ENCODE assay signal across 9 cellular contexts in genomic region chrX:118459494-118459893, GRCh38. TPM values are rescaled to one million over a fixed set of nuclear protein-coding genes. Genes with fewer than 3 reads are reported as not detected.
DNase-seq lines count a peak whose midpoint lies in the region; ATAC-seq, FAIRE-seq and TF ChIP-seq lines count a peak whose summit lies in the region.
"Had no signal": no experiment of that assay in that cellular context is flagged by ENCODE, and none has a peak within 500 bp of the region (broad histone marks: within the 10 kb centered on the region; RNA-seq: fewer than 3 reads in every experiment).

No MANE protein-coding gene starts in this region.

- H3K4me1 ChIP-seq in pancreas, result no peaks in the 10 kb centered on the region

- H3K9me3 Mint-ChIP-seq in CD4-positive, alpha-beta T cell, result no peaks in the 10 kb centered on the region
- H3K9me3 Mint-ChIP-seq: T-helper 1 cell treated with Interleukin-12 subunit alpha and Interleukin-12 subunit beta and Interleukin-4 antibody, amounts not matched to agents 30 μg/mL and 1 μg/mL, for 36 hours had no signal

- no peak overlapping the region for H3K4me3 ChIP-seq in pancreas

- POLR2A ChIA-PET in CD4-positive, alpha-beta T cell (lab: Charles Lee), result interaction anchor here (0.7 to 1.5 kb wide), 4 partner anchors 36 to 80 kb away, joined by 3 to 6 read pairs (median 4); partner anchors contain the start of gene DOCK11

- DNase-seq in CD4-positive, alpha-beta T cell, result peak in 4 of 10 experiments; percentile 0 to 8 (median 5)
- DNase-seq in epidermal melanocyte (ENCODE audit: insufficient read length, low spot score) (peak; percentile 17), pancreas (no peak)

- no peaks in the 10 kb centered on the region for H3K27me3 Mint-ChIP-seq in CD4-positive, alpha-beta T cell

- H3K4me1 Mint-ChIP-seq in CD4-positive, alpha-beta T cell (ENCODE audit: low read depth), result peaks cover 6% of the 10 kb centered on the region

- 0 to 14% methylated on average over 4 of the region's 4 CpGs for WGBS in pancreas, 2 donors

- intact Hi-C loops in CD4-positive, alpha-beta T cell (cut with DNase I, micrococcal nuclease), result loop anchor here (1.0 to 5.0 kb wide), 4 partner anchors 77 to 608 kb away; no protein-coding TSS in a partner anchor
- intact Hi-C loops in pancreas (cut with DNase I), result no loop called here

- H3K9me3 ChIP-seq in CD4-positive, alpha-beta T cell (ENCODE audit: control insufficient read depth, low read length), result no peaks in the 10 kb centered on the region
- no peaks in the 10 kb centered on the region for H3K9me3 ChIP-seq in pancreas

- no peak for FAIRE-seq in pancreas (lab: Jason Lieb, UNC)

- H3K36me3 ChIP-seq in pancreas, result no peaks in the 10 kb centered on the region

- peak; percentile 67 for ATAC-seq in CD4-positive, alpha-beta T cell (ENCODE audit: poor library complexity)
- ATAC-seq in GM18498 (IDR thresholded peaks at IDR 0.05; ENCODE audit: unreplicated experiment) (peak; percentile 51), SK-N-SH treated with all-trans-retinoic acid at 6 μM for 48 hours (peak; percentile 88), pancreas (peak in 3 of 4 donors; percentile 49 to 72 (median 55)), GM19467 (IDR thresholded peaks at IDR 0.05; ENCODE audit: unreplicated experiment) (no peak), HG03280 (IDR thresholded peaks at IDR 0.05; ENCODE audit: unreplicated experiment) (no peak)

- no peaks in the 10 kb centered on the region for H3K27me3 ChIP-seq in CD4-positive, alpha-beta T cell (ENCODE audit: control insufficient read depth, insufficient read depth, low read length)
- H3K27me3 ChIP-seq in pancreas, result peaks cover 0 to 7% (median 0%) of the 10 kb centered on the region in 4 donors

- no peak overlapping the region for H3K4me3 Mint-ChIP-seq in CD4-positive, alpha-beta T cell
- H3K4me3 Mint-ChIP-seq: T-helper 1 cell treated with Interleukin-12 subunit alpha and Interleukin-12 subunit beta and Interleukin-4 antibody, amounts not matched to agents 30 μg/mL and 1 μg/mL, for 36 hours had no signal

- CTCF ChIA-PET in CD4-positive, alpha-beta T cell (lab: Charles Lee), result interaction anchor here (1.0 to 4.9 kb wide), 8 partner anchors 36 to 348 kb away, joined by 3 to 31 read pairs (median 4); partner anchors contain the start of gene DOCK11

- TF ChIP-seq CTCF in CD4-positive, alpha-beta T cell (IDR thresholded peaks at IDR 0.05), result peak; percentile 59
- TF ChIP-seq CTCF in LNCAP (IDR thresholded peaks at IDR 0.05), result peak; percentile 44; the same call in 1 of the 2 replicates
- peak in 1 of 4 donors; percentile 14 for TF ChIP-seq CTCF in pancreas (IDR thresholded peaks at IDR 0.05)

- no peak overlapping the region for H3K27ac Mint-ChIP-seq in CD4-positive, alpha-beta T cell
- H3K27ac Mint-ChIP-seq: T-helper 1 cell treated with Interleukin-12 subunit alpha and Interleukin-12 subunit beta and Interleukin-4 antibody, amounts not matched to agents 30 μg/mL and 1 μg/mL, for 36 hours had no signal

- no peak overlapping the region for H3K27ac ChIP-seq in CD4-positive, alpha-beta T cell (ENCODE audit: low read depth, low read length)
- H3K27ac ChIP-seq in pancreas, result no peak overlapping the region

- no peaks in the 10 kb centered on the region for H3K36me3 Mint-ChIP-seq in CD4-positive, alpha-beta T cell (ENCODE audit: low read depth)

TF ChIP-seq in SK-N-SH treated with all-trans-retinoic acid at 6 μM for 48 hours, 23 proteins besides CTCF, POLR2A, EP300 and RAD21:
- TF ChIP-seq ESRRG (CRISPR knock-in tag; IDR thresholded peaks at IDR 0.05) (no peak), BACH2 (CRISPR knock-in tag; IDR thresholded peaks at IDR 0.05; ENCODE audit: borderline replicate concordance) (no peak), TOX (CRISPR knock-in tag; IDR thresholded peaks at IDR 0.05; ENCODE audit: borderline replicate concordance) (no peak), CSDC2 (CRISPR knock-in tag; IDR thresholded peaks at IDR 0.05) (no peak), ISL1 (CRISPR knock-in tag; IDR thresholded peaks at IDR 0.05) (no peak), CSRNP3 (CRISPR knock-in tag; IDR thresholded peaks at IDR 0.05) (no peak), TSHZ2 (CRISPR knock-in tag; IDR thresholded peaks at IDR 0.05) (no peak), ZC3H10 (CRISPR knock-in tag; IDR thresholded peaks at IDR 0.05) (no peak), PATZ1 (CRISPR knock-in tag; IDR thresholded peaks at IDR 0.05; ENCODE audit: borderline replicate concordance) (no peak), POU6F1 (CRISPR knock-in tag; IDR thresholded peaks at IDR 0.05; ENCODE audit: borderline replicate concordance, low read depth) (no peak), ZNF8 (CRISPR knock-in tag; IDR thresholded peaks at IDR 0.05) (no peak), RARB (CRISPR knock-in tag; IDR thresholded peaks at IDR 0.05) (no peak)

RNA-seq across cellular contexts. Expression of gene DOCK11, which starts 36.1 kb away (rescaled TPM):
- 10 to 100 TPM; 68.2 to 70.3 TPM for total RNA-seq in CD4-positive, alpha-beta T cell
- 1 to 10 TPM in 3 of 6 donors, under 1 TPM in 3; 0.65 to 8.1 (median 2.0) TPM for total RNA-seq in pancreas
- 1 to 10 TPM; 2.0 to 2.8 TPM for polyA plus RNA-seq in pancreas

Comparison
In these comparisons a context has a peak if more than half of its experiments do, and no peak if none do; other contexts are left out.
1. ATAC-seq: peak in CD4-positive, alpha-beta T cell (single experiment), GM18498 (single experiment), SK-N-SH treated with all-trans-retinoic acid at 6 μM for 48 hours (single experiment) and pancreas (3 of 4); none in GM19467 (single experiment) and HG03280 (single experiment).
2. RNA of gene DOCK11, which starts 36.1 kb away (total RNA-seq): 68.2 to 70.3 TPM in CD4-positive, alpha-beta T cell; 0.65 to 8.1 TPM in pancreas; every median in the first group is over 4 times any median in the second.
3. intact Hi-C loops: an anchor here in CD4-positive, alpha-beta T cell (1.0 to 5.0 kb wide); none called in pancreas.